Comparison of ENCODE assay signal across 8 cellular contexts in the genomic region with DNA sequence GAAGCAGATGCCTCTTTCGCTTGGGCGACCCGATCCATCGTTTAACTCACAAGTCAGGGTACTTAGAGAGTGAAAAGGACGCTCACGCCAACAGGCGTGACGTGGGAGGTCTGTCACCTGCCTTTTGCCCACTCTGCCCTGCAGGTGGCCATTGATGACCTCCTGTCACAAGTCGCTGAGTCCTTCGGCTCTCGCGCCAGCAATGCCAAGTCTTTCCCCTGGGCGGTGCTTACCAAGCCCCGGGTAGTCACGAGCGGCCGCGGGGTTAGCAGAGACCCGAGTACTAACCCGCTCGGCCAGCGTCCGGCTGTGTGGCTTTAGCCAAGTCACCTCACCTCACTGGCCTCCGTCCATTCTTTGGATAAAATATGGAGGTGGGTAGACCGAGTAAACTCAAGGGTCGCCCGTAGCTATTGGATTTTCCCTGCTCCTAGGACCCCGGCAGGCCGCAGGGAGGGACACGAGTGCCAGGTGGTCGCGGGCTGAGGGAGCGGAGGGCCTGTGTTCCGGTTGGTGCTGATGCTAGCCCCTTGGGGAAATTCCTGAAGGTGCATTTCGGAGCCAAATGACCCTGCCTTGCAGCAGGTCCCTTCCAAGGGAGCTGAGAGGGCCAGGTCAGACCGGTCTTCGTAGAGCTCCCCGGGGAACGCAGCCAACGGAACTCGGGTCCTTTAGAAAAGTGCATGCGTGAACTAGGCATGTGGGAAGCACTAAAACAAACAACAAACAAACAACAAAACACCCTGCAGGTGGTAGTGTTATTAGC. TPM values are rescaled to one million over a fixed set of nuclear protein-coding genes. Genes with fewer than 3 reads are reported as not detected.
DNase-seq lines count a peak whose midpoint lies in the region; ATAC-seq and TF ChIP-seq lines count a peak whose summit lies in the region.

No MANE protein-coding gene starts in this region.

- H3K4me1 ChIP-seq in right lobe of liver = peaks cover 0 to 11% (median 0%) of the 10 kb centered on the region in 4 donors

- peak overlapping the region; percentile 81 for H3K4me3 ChIP-seq in coronary artery
- H3K4me3 ChIP-seq in right lobe of liver = peak overlapping the region; percentile 45 to 60 (median 55)

- DNase-seq in DMS53 treated with DMSO at 0.1 percent for 48 hours (lab: John Stamatoyannopoulos, UW; ENCODE audit: unreplicated experiment) (peak; percentile 35), SK-MEL-5 (ENCODE audit: low read depth, low spot score) (peak; percentile 25), coronary artery (ENCODE audit: low spot score) (peak; percentile 74), right lobe of liver (peak; percentile 64 to 84 (median 82))
- no peak for DNase-seq in activated CD4-positive, CD25-positive, alpha-beta regulatory T cell (lab: John Stamatoyannopoulos, UW)

- H3K27ac Mint-ChIP-seq in stimulated activated memory B cell treated with anti-CD40 and anti-IgM and Interleukin-4, amounts not matched to agents 10 μg/mL and 1 μg/mL and 100 μg/mL, for 72 hours = peak overlapping the region; percentile 57

- WGBS in right lobe of liver (ENCODE audit: insufficient coverage, low coverage, low lambda C conversion rate, missing lambda C conversion rate) = 0% methylated on average over 24 of the region's 42 CpGs

- in situ Hi-C loops in SK-MEL-5 (cut with HindIII; ENCODE audit: low pct_unique_long_range_greater_than_20kb, low sequenced_read_pairs) = no loop called here

- H3K4me1 Mint-ChIP-seq in stimulated activated memory B cell treated with anti-CD40 and anti-IgM and Interleukin-4, amounts not matched to agents 10 μg/mL and 1 μg/mL and 100 μg/mL, for 72 hours = peaks cover 21% of the 10 kb centered on the region

- H3K27me3 ChIP-seq in right lobe of liver = no peaks in the 10 kb centered on the region

- no peak overlapping the region for H3K27ac ChIP-seq in coronary artery
- peak overlapping the region in 2 of 3 donors; percentile 38 to 59 for H3K27ac ChIP-seq in right lobe of liver

- no peaks in the 10 kb centered on the region for H3K36me3 Mint-ChIP-seq in stimulated activated memory B cell treated with anti-CD40 and anti-IgM and Interleukin-4, amounts not matched to agents 10 μg/mL and 1 μg/mL and 100 μg/mL, for 72 hours

- peaks cover 3% of the 10 kb centered on the region for H3K9me3 Mint-ChIP-seq in stimulated activated memory B cell treated with anti-CD40 and anti-IgM and Interleukin-4, amounts not matched to agents 10 μg/mL and 1 μg/mL and 100 μg/mL, for 72 hours

- H3K36me3 ChIP-seq in right lobe of liver = no peaks in the 10 kb centered on the region

- TF ChIP-seq POLR2A in right lobe of liver (IDR thresholded peaks at IDR 0.05) = no peak

- no peaks in the 10 kb centered on the region for H3K9me3 ChIP-seq in right lobe of liver

- H3K4me3 Mint-ChIP-seq in stimulated activated memory B cell treated with anti-CD40 and anti-IgM and Interleukin-4, amounts not matched to agents 10 μg/mL and 1 μg/mL and 100 μg/mL, for 72 hours = peak overlapping the region; percentile 85

- ATAC-seq in GM19467 (IDR thresholded peaks at IDR 0.05; ENCODE audit: unreplicated experiment) (peak; percentile 42), HG03521 (IDR thresholded peaks at IDR 0.05; ENCODE audit: unreplicated experiment) (peak; percentile 40), right lobe of liver (peak; percentile 77 to 87 (median 80))
- peak; percentile 64 for ATAC-seq in stimulated activated memory B cell treated with anti-CD40 and anti-IgM and Interleukin-4, amounts not matched to agents 10 μg/mL and 1 μg/mL and 100 μg/mL, for 72 hours

- peaks cover 30% of the 10 kb centered on the region for H3K27me3 Mint-ChIP-seq in stimulated activated memory B cell treated with anti-CD40 and anti-IgM and Interleukin-4, amounts not matched to agents 10 μg/mL and 1 μg/mL and 100 μg/mL, for 72 hours

- TF ChIP-seq CTCF in coronary artery (IDR thresholded peaks at IDR 0.05) (no peak), right lobe of liver (IDR thresholded peaks at IDR 0.05) (peak in 1 of 4 donors; percentile 12)

- intact Hi-C loops in right lobe of liver (cut with DNase I) = no loop called here

RNA-seq across cellular contexts. Expression of gene PKIB, which starts 0.7 kb away (rescaled TPM):
- total RNA-seq in SK-MEL-5 (2014; rRNA removed; shearing (Covaris generic)) = 1.0 and 1.4 TPM in 2 replicates
- 0.86 and 1.2 TPM in 2 replicates for polyA plus RNA-seq in SK-MEL-5 (2015; cell fraction: cytosol; rRNA removed)
- 0.23 and 0.31 TPM in 2 replicates for polyA plus RNA-seq in SK-MEL-5 (2015; cell fraction: nucleus; rRNA removed)
- total RNA-seq in right lobe of liver = 10 to 100 TPM in 2 of 6 experiments, 1 to 10 TPM in 4; 2.4 to 12.1 (median 4.1) TPM

Comparison
In these comparisons a context has a peak if more than half of its experiments do, and no peak if none do; other contexts are left out.
1. DNase-seq: peak in DMS53 treated with DMSO at 0.1 percent for 48 hours (single experiment), SK-MEL-5 (single experiment), coronary artery (single experiment) and right lobe of liver (3 of 3); none in activated CD4-positive, CD25-positive, alpha-beta regulatory T cell (0 of 4).
2. H3K27ac ChIP-seq: peak in right lobe of liver (2 of 3); none in coronary artery (0 of 2).
3. Peak in every context shown above with its lines, with median percentiles within 50 percentile points of each other: ATAC-seq.